ENCODE assay signal across 22 cellular contexts in the genomic region with DNA sequence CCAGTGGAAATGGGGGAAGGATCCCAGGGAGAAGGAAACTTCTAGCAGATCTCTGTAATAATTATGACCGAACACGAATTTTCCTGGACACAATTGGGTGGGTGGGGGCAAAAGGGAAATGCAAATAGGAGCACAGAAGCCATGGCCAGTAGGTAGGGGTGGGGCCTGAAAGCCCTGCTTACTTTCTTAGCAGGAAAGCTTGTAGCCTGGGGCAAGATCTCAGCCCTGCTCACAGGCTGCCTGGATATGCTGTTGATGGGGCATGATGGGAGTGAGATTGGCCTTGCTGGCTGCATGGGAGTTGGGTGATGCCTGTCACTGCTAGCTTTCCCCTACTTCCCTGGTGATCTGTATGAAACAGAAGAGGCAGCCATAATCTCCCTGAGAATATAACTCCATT. TPM values are rescaled to one million over a fixed set of nuclear protein-coding genes. Genes with fewer than 3 reads are reported as not detected.
DNase-seq lines count a peak whose midpoint lies in the region; ATAC-seq, FAIRE-seq and TF ChIP-seq lines count a peak whose summit lies in the region.
"Had no signal": no experiment of that assay in that cellular context is flagged by ENCODE, and none has a peak within 500 bp of the region (broad histone marks: within the 10 kb centered on the region; RNA-seq: fewer than 3 reads in every experiment).

No MANE protein-coding gene starts in this region.

- BruUV-seq in A673 (replicated peaks; lab: Mats Ljungman, UMichigan) (no TSS peak), HepG2 (replicated peaks; lab: Mats Ljungman, UMichigan) (no TSS peak)

- no peak overlapping the region for H3K4me3 Mint-ChIP-seq in WTC11
- H3K4me3 Mint-ChIP-seq in chondrocyte (ENCODE audit: unreplicated experiment), result no peak overlapping the region
- H3K4me3 Mint-ChIP-seq: B cell; CD4-positive, CD25-positive, alpha-beta regulatory T cell had no signal

- no peaks in the 10 kb centered on the region for H3K27me3 ChIP-seq in A673 (replicated peaks; ENCODE audit: insufficient read depth, low read depth, low read length, poor library complexity)
- H3K27me3 ChIP-seq in HepG2 (ENCODE audit: control insufficient read depth in 1 of 2, insufficient read depth in 2 of 2, low read length in 2 of 2), result no peaks in the 10 kb centered on the region
- H3K27me3 ChIP-seq in heart left ventricle, result no peaks in the 10 kb centered on the region
- H3K27me3 ChIP-seq: Peyer's patch had no signal

- H3K36me3 Mint-ChIP-seq in WTC11, result no peaks in the 10 kb centered on the region
- no peaks in the 10 kb centered on the region for H3K36me3 Mint-ChIP-seq in chondrocyte (ENCODE audit: low read depth)
- H3K36me3 Mint-ChIP-seq: CD4-positive, CD25-positive, alpha-beta regulatory T cell had no signal

- peak overlapping the region; percentile 60 for H3K4me2 ChIP-seq in HepG2 (ENCODE audit: low read depth, low read length)
- H3K4me2 ChIP-seq: SK-N-SH had no signal

- H3K79me2 ChIP-seq in HepG2 (ENCODE audit: insufficient read depth, low read length), result no peaks in the 10 kb centered on the region

- peak; percentile 48 for ATAC-seq in WTC11
- peak; percentile 82 for ATAC-seq in HepG2
- ATAC-seq in heart left ventricle, result no peak
- ATAC-seq: GM12878 had no signal

- peak; percentile 5 for DNase-seq in A673 (ENCODE audit: low spot score)
- peak; percentile 45 for DNase-seq in NCI-H146 treated with DMSO at 0.1 percent for 48 hours (lab: John Stamatoyannopoulos, UW; ENCODE audit: unreplicated experiment)
- DNase-seq in WTC11 (ENCODE audit: low spot score), result no peak
- DNase-seq in HepG2 (ENCODE audit: low spot score), result no peak
- DNase-seq in NAMALWA (ENCODE audit: low spot score), result no peak
- DNase-seq in medulla oblongata (ENCODE audit: extremely low spot score), result no peak
- DNase-seq in chondrocyte (ENCODE audit: low spot score), result no peak
- DNase-seq in heart left ventricle, result no peak
- DNase-seq: 8988T; CD4-positive, CD25-positive, alpha-beta regulatory T cell; COR-L47; DMS153; GM23248; KBM-7; NCI-H1930; Peyer's patch; Right ventricle myocardium superior; SK-N-SH had no signal

- H3K27me3 Mint-ChIP-seq in WTC11 (ENCODE audit: low read depth), result no peaks in the 10 kb centered on the region
- H3K27me3 Mint-ChIP-seq in chondrocyte (ENCODE audit: low read depth), result no peaks in the 10 kb centered on the region
- H3K27me3 Mint-ChIP-seq: B cell; CD4-positive, CD25-positive, alpha-beta regulatory T cell had no signal

- TF ChIP-seq EP300 in HepG2 (IDR thresholded peaks at IDR 0.05; ENCODE audit: low read depth in 2 of 2, low read length in 2 of 2), result no peak
- TF ChIP-seq EP300 in HepG2 (CRISPR knock-in tag; IDR thresholded peaks at IDR 0.05; ENCODE audit: borderline replicate concordance), result no peak

- H3K4me1 Mint-ChIP-seq in WTC11, result peaks cover 3% of the 10 kb centered on the region; the same call in 1 of the 2 replicates
- peaks cover 26% of the 10 kb centered on the region for H3K4me1 Mint-ChIP-seq in chondrocyte (ENCODE audit: low read depth)
- H3K4me1 Mint-ChIP-seq: B cell had no signal

- H3K9ac ChIP-seq in HepG2 (ENCODE audit: insufficient read depth, low read depth, low read length), result peak overlapping the region; percentile 31
- H3K9ac ChIP-seq: GM23248, SK-N-SH had no signal

- intact Hi-C loops in A673 (cut with micrococcal nuclease; ENCODE audit: unreplicated experiment) (no loop called here), HepG2 (cut with micrococcal nuclease; ENCODE audit: unreplicated experiment) (no loop called here), heart left ventricle (cut with DNase I) (no loop called here)

- POLR2A ChIA-PET in A673 (lab: Charles Lee; ENCODE audit: low non-redundant PET), result no interaction called here
- POLR2A ChIA-PET in WTC11 (lab: Charles Lee), result interaction anchor here (0.6 kb wide), 1 partner anchor 247 kb away, joined by 3 read pairs; no protein-coding TSS in a partner anchor
- POLR2A ChIA-PET in HepG2 (lab: Yijun Ruan, JAX), result interaction anchor here (1.8 kb wide), 1 partner anchor 36 kb away, joined by 4 read pairs; no protein-coding TSS in a partner anchor

- in situ Hi-C loops in HepG2 (cut with HindIII; ENCODE audit: extremely low pct_ligation_motif_present, low pct_unique_long_range_greater_than_20kb), result no loop called here

- H3K27ac Mint-ChIP-seq in WTC11 (no peak overlapping the region), chondrocyte (ENCODE audit: unreplicated experiment) (no peak overlapping the region)
- H3K27ac Mint-ChIP-seq: B cell had no signal

- CTCF ChIA-PET in A673 (lab: Charles Lee), result no interaction called here
- CTCF ChIA-PET in WTC11 (lab: Charles Lee), result no interaction called here
- CTCF ChIA-PET in HepG2 (lab: Yijun Ruan, JAX; ENCODE audit: low intra/inter-chr PET ratio, low total read pairs), result no interaction called here

- H2AFZ ChIP-seq in HepG2 (ENCODE audit: low read length), result peak overlapping the region; percentile 85
- H2AFZ ChIP-seq: GM23248 had no signal

- no peaks in the 10 kb centered on the region for H4K20me1 ChIP-seq in HepG2 (ENCODE audit: insufficient read depth, low read length)

- H3K4me1 ChIP-seq in A673 (ENCODE audit: insufficient read depth, low read length, poor library complexity, severe bottlenecking), result no peaks in the 10 kb centered on the region
- H3K4me1 ChIP-seq in HepG2 (ENCODE audit: insufficient read depth, low read length), result peaks cover 22% of the 10 kb centered on the region
- no peaks in the 10 kb centered on the region for H3K4me1 ChIP-seq in heart left ventricle
- H3K4me1 ChIP-seq: Peyer's patch had no signal

- no peak for TF ChIP-seq RAD21 in HepG2 (CRISPR knock-in tag; IDR thresholded peaks at IDR 0.05)

- no peaks in the 10 kb centered on the region for H3K36me3 ChIP-seq in A673 (ENCODE audit: insufficient read depth, low read length, poor library complexity, severe bottlenecking)
- H3K36me3 ChIP-seq in HepG2 (replicated peaks in 1 of 2; ENCODE audit: control insufficient read depth in 1 of 2, insufficient read depth in 2 of 2, low read length in 2 of 2), result no peaks in the 10 kb centered on the region
- no peaks in the 10 kb centered on the region for H3K36me3 ChIP-seq in heart left ventricle
- H3K36me3 ChIP-seq: HAP-1, Peyer's patch had no signal

- TF ChIP-seq POLR2A in HepG2 (IDR thresholded peaks at IDR 0.05; ENCODE audit: insufficient read depth in 1 of 2, low read depth in 2 of 2, low read length in 2 of 2) (no peak), heart left ventricle (IDR thresholded peaks at IDR 0.05) (no peak)

- WGBS in HepG2 (ENCODE audit: low lambda C conversion rate), result 37% methylated on average over 2 of the region's 2 CpGs
- 52 to 83% (median 66%) methylated on average over 2 of the region's 2 CpGs for WGBS in heart left ventricle, 4 donors

- H3K9me3 ChIP-seq in A673 (ENCODE audit: low read depth, low read length, poor library complexity, severe bottlenecking), result no peaks in the 10 kb centered on the region
- no peaks in the 10 kb centered on the region for H3K9me3 ChIP-seq in HepG2 (ENCODE audit: low read length)
- H3K9me3 ChIP-seq in heart left ventricle, result peaks cover 0 to 29% (median 0%) of the 10 kb centered on the region in 12 donors
- H3K9me3 ChIP-seq: HAP-1, Peyer's patch, SK-N-SH had no signal

- no peak overlapping the region for H3K27ac ChIP-seq in A673 (ENCODE audit: low read depth, low read length, poor library complexity, severe bottlenecking)
- H3K27ac ChIP-seq in HepG2 (ENCODE audit: extremely low read length, insufficient read depth, low read length), result peak overlapping the region; percentile 37
- no peak overlapping the region for H3K27ac ChIP-seq in heart left ventricle
- H3K27ac ChIP-seq: GM23248, Peyer's patch had no signal

- FAIRE-seq in HepG2 (lab: Jason Lieb, UNC), result no peak
- FAIRE-seq: GM12878, GM19239 had no signal

- H3K9me3 Mint-ChIP-seq in WTC11, result peaks cover 11% of the 10 kb centered on the region
- H3K9me3 Mint-ChIP-seq in chondrocyte (ENCODE audit: low read depth), result peaks cover 18% of the 10 kb centered on the region

- no peak overlapping the region for H3K4me3 ChIP-seq in A673 (ENCODE audit: low read depth, low read length, poor library complexity, severe bottlenecking)
- H3K4me3 ChIP-seq in HepG2 (replicated peaks in 1 of 3; ENCODE audit: insufficient read depth in 1 of 3, low read depth in 2 of 3, low read length in 3 of 3), result peak overlapping the region in 2 of 3 experiments; percentile 12 to 20; a peak in 2 of 6 replicates
- H3K4me3 ChIP-seq in heart left ventricle, result no peak overlapping the region
- H3K4me3 ChIP-seq: GM12878, GM23248, HAP-1, Peyer's patch had no signal

- no peak for TF ChIP-seq CTCF in A673 (conservative IDR thresholded peaks at IDR 0.05; ENCODE audit: low read depth, low read length)
- TF ChIP-seq CTCF in WTC11 (IDR thresholded peaks at IDR 0.05), result no peak
- TF ChIP-seq CTCF in HepG2 (CRISPR knock-in tag; IDR thresholded peaks at IDR 0.05), result no peak
- TF ChIP-seq CTCF in chondrocyte (IDR thresholded peaks at IDR 0.05), result no peak
- no peak for TF ChIP-seq CTCF in heart left ventricle (IDR thresholded peaks at IDR 0.05)

RNA-seq across cellular contexts. Expression of gene SPOPL, which starts 45.9 kb away (rescaled TPM):
- total RNA-seq in A673 (2021) (20.3 and 21.1 TPM in 2 replicates), WTC11 (2021) (10.3 to 13.3 TPM (median 11.4 TPM) in 3 replicates), HepG2 (2016; rRNA removed; fragmentation: Illumina TruSeq; extraction: Trizol) (51.6 and 68.8 TPM in 2 replicates), chondrocyte (9.9 to 16.2 TPM (median 14.7 TPM) in 3 replicates), heart left ventricle (10 to 100 TPM; 11.4 to 20.6 (median 17.7) TPM)
- total RNA-seq in HepG2 (2016; cell fraction: cytosol; rRNA removed; fragmentation: Illumina TruSeq; extraction: Trizol; ENCODE audit: low read depth), result 10.0 and 11.5 TPM in 2 replicates
- total RNA-seq in HepG2 (2016; cell fraction: insoluble cytoplasmic fraction; rRNA removed; fragmentation: Illumina TruSeq; extraction: Trizol), result 47.5 and 62.1 TPM in 2 replicates
- total RNA-seq in HepG2 (2016; cell fraction: membrane; rRNA removed; fragmentation: Illumina TruSeq; extraction: Trizol), result 48.3 and 49.1 TPM in 2 replicates
- total RNA-seq in HepG2 (2016; cell fraction: nucleus; rRNA removed; fragmentation: Illumina TruSeq; extraction: Trizol), result 43.8 and 44.8 TPM in 2 replicates
- polyA plus RNA-seq in HepG2 (2011; rRNA removed) (11.0 and 12.6 TPM in 2 replicates), heart left ventricle (1 to 10 TPM; 3.0 to 6.4 TPM)
- polyA plus RNA-seq in HepG2 (2011; cell fraction: cytosol; rRNA removed), result 6.4 and 7.3 TPM in 2 replicates
- polyA plus RNA-seq in HepG2 (2011; cell fraction: nucleus; rRNA removed), result 11.9 and 15.1 TPM in 2 replicates
- 18.9 and 24.1 TPM in 2 replicates for polyA plus RNA-seq in HepG2 (2012)
- 4.1 and 6.0 TPM in 2 replicates for polyA plus RNA-seq in HepG2 (2016; cell fraction: cytosol; fragmentation: Illumina TruSeq; extraction: Trizol; ENCODE audit: low read depth)
- polyA plus RNA-seq in HepG2 (2016; cell fraction: insoluble cytoplasmic fraction; fragmentation: Illumina TruSeq; extraction: Trizol; ENCODE audit: low read depth), result 33.9 and 34.3 TPM in 2 replicates
- polyA plus RNA-seq in HepG2 (2016; cell fraction: membrane; fragmentation: Illumina TruSeq; extraction: Trizol; ENCODE audit: low read depth), result 18.7 and 19.9 TPM in 2 replicates
- 16.2 and 18.6 TPM in 2 replicates for polyA plus RNA-seq in HepG2 (2016; cell fraction: nucleus; fragmentation: Illumina TruSeq; extraction: Trizol; ENCODE audit: insufficient read depth, low read depth)
- polyA minus RNA-seq in HepG2 (2011; rRNA and poly(A)+ RNA removed; ENCODE audit: low replicate concordance), result 4.7 and 17.9 TPM in 2 replicates
- 17.1 and 17.5 TPM in 2 replicates for polyA minus RNA-seq in HepG2 (2011; cell fraction: cytosol; rRNA and poly(A)+ RNA removed)
- 74.5 and 98.8 TPM in 2 replicates for polyA minus RNA-seq in HepG2 (2011; cell fraction: nucleus; rRNA and poly(A)+ RNA removed)

Comparison
In these comparisons a context has a peak if more than half of its experiments do, and no peak if none do; other contexts are left out.
1. DNase-seq: peak in A673 (single experiment) and NCI-H146 treated with DMSO at 0.1 percent for 48 hours (single experiment); none in WTC11 (single experiment), HepG2 (single experiment), NAMALWA (single experiment), medulla oblongata (single experiment), chondrocyte (single experiment) and heart left ventricle (0 of 5).
2. H3K4me3 ChIP-seq: peak in HepG2 (2 of 3); none in A673 (single experiment) and heart left ventricle (0 of 12).
3. ATAC-seq: peak in WTC11 (single experiment) and HepG2 (single experiment); none in heart left ventricle (0 of 4).